Comparison of ENCODE assay signal across 19 cellular contexts in the genomic region with DNA sequence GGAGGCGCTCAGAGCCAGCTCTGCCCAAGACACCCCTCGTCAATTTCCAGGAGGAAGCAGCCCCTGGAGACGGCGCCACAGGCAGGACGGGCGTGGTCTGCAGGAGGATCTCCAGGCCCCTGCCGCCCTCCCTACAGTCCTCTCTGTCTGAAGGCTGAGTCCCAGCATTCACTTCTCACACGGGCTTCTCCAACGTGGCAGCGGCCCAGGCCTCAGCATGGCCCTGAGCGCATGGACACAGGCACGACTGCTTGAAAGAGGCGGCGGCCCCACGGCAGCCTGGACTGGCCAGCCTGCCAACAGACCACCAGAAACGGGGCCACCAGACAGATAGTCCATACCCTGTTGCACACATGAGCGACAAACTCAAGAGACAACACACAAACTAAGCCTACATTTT. TPM values are rescaled to one million over a fixed set of nuclear protein-coding genes. Genes with fewer than 3 reads are reported as not detected.
DNase-seq lines count a peak whose midpoint lies in the region; ATAC-seq, FAIRE-seq and TF ChIP-seq lines count a peak whose summit lies in the region.
"Had no signal": no experiment of that assay in that cellular context is flagged by ENCODE, and none has a peak within 500 bp of the region (broad histone marks: within the 10 kb centered on the region; RNA-seq: fewer than 3 reads in every experiment).

No MANE protein-coding gene starts in this region.

- no peaks in the 10 kb centered on the region for H3K9me3 Mint-ChIP-seq in activated naive CD4-positive, alpha-beta T cell treated with anti-CD3 and anti-CD28 coated beads for 36 hours
- H3K9me3 Mint-ChIP-seq: CD8-positive, alpha-beta memory T cell; HFFc6 had no signal

- H3K27me3 Mint-ChIP-seq in activated naive CD4-positive, alpha-beta T cell treated with anti-CD3 and anti-CD28 coated beads for 36 hours (ENCODE audit: low read depth): no peaks in the 10 kb centered on the region

- TF ChIP-seq POLR2A in endothelial cell of umbilical vein (IDR thresholded peaks at IDR 0.05; ENCODE audit: low read depth, low read length): no peak
- no peak for TF ChIP-seq POLR2A in right lobe of liver (IDR thresholded peaks at IDR 0.05)

- H3K4me3 ChIP-seq in left ventricle myocardium inferior (no peak overlapping the region), PC-9 (no peak overlapping the region), endothelial cell of umbilical vein (replicated peaks in 1 of 3; ENCODE audit: insufficient read depth in 1 of 3, low read depth in 1 of 3, low read length in 3 of 3) (no peak overlapping the region), right lobe of liver (peak overlapping the region in 2 of 3 donors; percentile 19 to 44)
- H3K4me3 ChIP-seq: BLaER1, HAP-1 had no signal

- TSS peak; percentile 50 for BruUV-seq in PC-9 (replicated peaks; lab: Mats Ljungman, UMichigan)
- BruUV-seq in endothelial cell of umbilical vein (replicated peaks; lab: Mats Ljungman, UMichigan): TSS peak; percentile 14

- FAIRE-seq in endothelial cell of umbilical vein (lab: Jason Lieb, UNC): no peak
- FAIRE-seq: G401.6, GM19239, H1 had no signal

- 63% methylated on average over 2 of the region's 17 CpGs for WGBS in right lobe of liver (ENCODE audit: insufficient coverage, low coverage, low lambda C conversion rate, missing lambda C conversion rate)

- H2AFZ ChIP-seq in PC-9: no peak overlapping the region
- no peak overlapping the region for H2AFZ ChIP-seq in endothelial cell of umbilical vein (ENCODE audit: low read depth, low read length)

- H3K4me1 ChIP-seq in left ventricle myocardium inferior: no peaks in the 10 kb centered on the region
- H3K4me1 ChIP-seq in PC-9 (replicated peaks; ENCODE audit: insufficient read depth): peaks cover 9% of the 10 kb centered on the region; the same call in 1 of the 2 replicates
- H3K4me1 ChIP-seq in endothelial cell of umbilical vein (ENCODE audit: control insufficient read depth, extremely low read depth, insufficient read depth, low read length): no peaks in the 10 kb centered on the region
- peaks cover 0 to 85% (median 41%) of the 10 kb centered on the region in 4 donors for H3K4me1 ChIP-seq in right lobe of liver
- H3K4me1 ChIP-seq: HAP-1 had no signal

- H3K9me2 ChIP-seq in PC-9 (ENCODE audit: insufficient read depth): no peaks in the 10 kb centered on the region

- ATAC-seq in Right ventricle myocardium inferior (no peak), right lobe of liver (peak; percentile 4 to 17 (median 10)), HG02870 (IDR thresholded peaks at IDR 0.05; ENCODE audit: unreplicated experiment) (no peak)

- H3K79me2 ChIP-seq in PC-9 (ENCODE audit: low read depth) (no peaks in the 10 kb centered on the region), endothelial cell of umbilical vein (ENCODE audit: control insufficient read depth, insufficient read depth, low read length) (no peaks in the 10 kb centered on the region)

- H3K4me3 Mint-ChIP-seq in activated naive CD4-positive, alpha-beta T cell treated with anti-CD3 and anti-CD28 coated beads for 36 hours: no peak overlapping the region
- H3K4me3 Mint-ChIP-seq: CD8-positive, alpha-beta memory T cell; HFFc6 had no signal

- H3F3A ChIP-seq in PC-9 (ENCODE audit: insufficient read depth, low read depth): 0 out of 2 replicates have a peak, but pooled peaks cover 8% of the 10 kb centered on the region

- H3K36me3 ChIP-seq in left ventricle myocardium inferior: no peaks in the 10 kb centered on the region
- H3K36me3 ChIP-seq in PC-9 (ENCODE audit: low read depth): no peaks in the 10 kb centered on the region
- no peaks in the 10 kb centered on the region for H3K36me3 ChIP-seq in endothelial cell of umbilical vein (ENCODE audit: control insufficient read depth in 2 of 2, extremely low read depth in 1 of 2, insufficient read depth in 2 of 2, low read length in 2 of 2)
- H3K36me3 ChIP-seq in right lobe of liver: peaks cover 0 to 35% (median 7%) of the 10 kb centered on the region in 4 donors

- no peaks in the 10 kb centered on the region for H3K4me1 Mint-ChIP-seq in activated naive CD4-positive, alpha-beta T cell treated with anti-CD3 and anti-CD28 coated beads for 36 hours (ENCODE audit: low read depth)
- H3K4me1 Mint-ChIP-seq: CD8-positive, alpha-beta memory T cell had no signal

- peak; percentile 42 for DNase-seq in Right ventricle myocardium inferior (ENCODE audit: missing footprints)
- DNase-seq in left ventricle myocardium inferior: no peak
- DNase-seq in PC-9: no peak
- DNase-seq in endothelial cell of umbilical vein (ENCODE audit: low read depth, low spot score): no peak
- DNase-seq in right lobe of liver: peak in 1 of 3 donors; percentile 72
- DNase-seq in NCI-H510A treated with DMSO at 0.1 percent for 48 hours (lab: John Stamatoyannopoulos, UW): no peak
- DNase-seq in activated naive CD4-positive, alpha-beta T cell treated with anti-CD3 and anti-CD28 coated beads for 36 hours: no peak
- DNase-seq: 8988T; AML-193; CD8-positive, alpha-beta memory T cell; DMS79 treated with DMSO at 0.1 percent for 48 hours; EL; HFFc6 had no signal

- H4K20me1 ChIP-seq in PC-9 (ENCODE audit: insufficient read depth): no peaks in the 10 kb centered on the region
- H4K20me1 ChIP-seq in endothelial cell of umbilical vein (replicated peaks; ENCODE audit: control insufficient read depth, extremely low read depth, insufficient read depth, low read length): no peaks in the 10 kb centered on the region
- H4K20me1 ChIP-seq: BLaER1 had no signal

- TF ChIP-seq CTCF in left ventricle myocardium inferior (IDR thresholded peaks at IDR 0.05; ENCODE audit: borderline replicate concordance): no peak
- no peak for TF ChIP-seq CTCF in PC-9 (conservative IDR thresholded peaks at IDR 0.05)
- TF ChIP-seq CTCF in endothelial cell of umbilical vein (IDR thresholded peaks at IDR 0.05; ENCODE audit: extremely low read depth in 1 of 2, insufficient read depth in 1 of 2, low read depth in 1 of 2, low read length in 2 of 2): no peak
- TF ChIP-seq CTCF in right lobe of liver (IDR thresholded peaks at IDR 0.05): no peak

- H3K27ac Mint-ChIP-seq in activated naive CD4-positive, alpha-beta T cell treated with anti-CD3 and anti-CD28 coated beads for 36 hours: no peak overlapping the region
- H3K27ac Mint-ChIP-seq: CD8-positive, alpha-beta memory T cell; HFFc6 had no signal

- no peak overlapping the region for H3K9ac ChIP-seq in endothelial cell of umbilical vein (replicated peaks; ENCODE audit: extremely low read depth, insufficient read depth, low read length)
- H3K9ac ChIP-seq: BLaER1 had no signal

- peaks cover 6% of the 10 kb centered on the region for H3K27me3 ChIP-seq in left ventricle myocardium inferior (ENCODE audit: low read depth)
- H3K27me3 ChIP-seq in PC-9 (ENCODE audit: insufficient read depth, low read depth): no peaks in the 10 kb centered on the region
- no peaks in the 10 kb centered on the region for H3K27me3 ChIP-seq in endothelial cell of umbilical vein (ENCODE audit: control insufficient read depth in 2 of 2, insufficient read depth in 2 of 2, low read length in 2 of 2)
- no peaks in the 10 kb centered on the region for H3K27me3 ChIP-seq in right lobe of liver
- H3K27me3 ChIP-seq: BLaER1 had no signal

- POLR2A ChIA-PET in PC-9 (lab: Charles Lee; ENCODE audit: unreplicated experiment) (no interaction called here), endothelial cell of umbilical vein (lab: Charles Lee) (no interaction called here)

- H3K4me2 ChIP-seq in PC-9 (no peak overlapping the region), endothelial cell of umbilical vein (ENCODE audit: insufficient read depth, low read length) (no peak overlapping the region)
- H3K4me2 ChIP-seq: BLaER1 had no signal

- intact Hi-C loops in Right ventricle myocardium inferior (cut with DNase I) (no loop called here), left ventricle myocardium inferior (cut with micrococcal nuclease) (no loop called here), PC-9 (cut with micrococcal nuclease; ENCODE audit: unreplicated experiment) (no loop called here), endothelial cell of umbilical vein (cut with micrococcal nuclease) (no loop called here), right lobe of liver (cut with DNase I) (no loop called here)
- intact Hi-C loops in activated naive CD4-positive, alpha-beta T cell treated with anti-CD3 and anti-CD28 coated beads for 36 hours (cut with micrococcal nuclease): no loop called here

- H3K36me3 Mint-ChIP-seq in activated naive CD4-positive, alpha-beta T cell treated with anti-CD3 and anti-CD28 coated beads for 36 hours (ENCODE audit: low read depth): no peaks in the 10 kb centered on the region
- H3K36me3 Mint-ChIP-seq: CD8-positive, alpha-beta memory T cell had no signal

- H3K27ac ChIP-seq in left ventricle myocardium inferior (replicated peaks) (no peak overlapping the region), PC-9 (no peak overlapping the region), endothelial cell of umbilical vein (ENCODE audit: insufficient read depth, low read depth, low read length) (no peak overlapping the region), right lobe of liver (peak overlapping the region; percentile 57 to 99 (median 88))
- H3K27ac ChIP-seq: BLaER1 had no signal

- H3K9me3 ChIP-seq in left ventricle myocardium inferior (replicated peaks) (no peaks in the 10 kb centered on the region), PC-9 (ENCODE audit: insufficient read depth, low read depth) (no peaks in the 10 kb centered on the region), endothelial cell of umbilical vein (replicated peaks; ENCODE audit: control insufficient read depth, insufficient read depth, low read length) (no peaks in the 10 kb centered on the region), right lobe of liver (no peaks in the 10 kb centered on the region)
- H3K9me3 ChIP-seq: BLaER1, HAP-1 had no signal

- H3K9me1 ChIP-seq in endothelial cell of umbilical vein (replicated peaks; ENCODE audit: control insufficient read depth, extremely low read depth, insufficient read depth, low read length): no peaks in the 10 kb centered on the region

- dilution Hi-C loops in endothelial cell of umbilical vein (cut with MboI; ENCODE audit: extremely low pct_ligation_motif_present, low sequenced_read_pairs): no loop called here

- CTCF ChIA-PET in PC-9 (lab: Charles Lee) (no interaction called here), endothelial cell of umbilical vein (lab: Charles Lee) (no interaction called here)
- CTCF ChIA-PET in activated naive CD4-positive, alpha-beta T cell treated with anti-CD3 and anti-CD28 coated beads for 36 hours (lab: Charles Lee): no interaction called here

RNA-seq across cellular contexts. Expression of a gene that starts 23.3 kb away (rescaled TPM):
- total RNA-seq in Right ventricle myocardium inferior: 0.68 TPM
- total RNA-seq in left ventricle myocardium inferior: 0.41 TPM
- total RNA-seq in PC-9 (2021): 114 and 128 TPM in 2 replicates
- total RNA-seq in endothelial cell of umbilical vein: 3.5 and 4.0 TPM in 2 replicates
- 3.2 and 5.6 TPM in 2 replicates for polyA plus RNA-seq in endothelial cell of umbilical vein
- polyA plus RNA-seq in endothelial cell of umbilical vein (2011; cell fraction: cytosol; rRNA removed): 2.7 and 3.1 TPM in 2 replicates
- polyA plus RNA-seq in endothelial cell of umbilical vein (2011; cell fraction: nucleus; rRNA removed): 1.4 and 2.0 TPM in 2 replicates
- polyA plus RNA-seq in endothelial cell of umbilical vein (2012): 10.6 and 11.3 TPM in 2 replicates
- polyA minus RNA-seq in endothelial cell of umbilical vein: 1.1 and 2.3 TPM in 2 replicates
- 15.5 TPM for polyA minus RNA-seq in endothelial cell of umbilical vein (2011; cell fraction: cytosol; rRNA and poly(A)+ RNA removed)
- polyA minus RNA-seq in endothelial cell of umbilical vein (2011; cell fraction: nucleus; rRNA and poly(A)+ RNA removed): 1.3 TPM in 2 replicates
- total RNA-seq in right lobe of liver: 100 to 1,000 TPM; 260 to 452 (median 415) TPM
- total RNA-seq in activated naive CD4-positive, alpha-beta T cell treated with anti-CD3 and anti-CD28 coated beads for 36 hours: under 1 TPM; 0.67 TPM
- polyA plus RNA-seq: CD8-positive, alpha-beta memory T cell had no signal

Comparison
In these comparisons a context has a peak if more than half of its experiments do, and no peak if none do; other contexts are left out.
1. ATAC-seq: peak in right lobe of liver (4 of 4); none in Right ventricle myocardium inferior (single experiment) and HG02870 (single experiment).
2. H3K27ac ChIP-seq: peak in right lobe of liver (3 of 3); none in left ventricle myocardium inferior (single experiment), PC-9 (single experiment) and endothelial cell of umbilical vein (single experiment).
3. H3K4me3 ChIP-seq: peak in right lobe of liver (2 of 3); none in left ventricle myocardium inferior (single experiment), PC-9 (single experiment) and endothelial cell of umbilical vein (0 of 3).
4. RNA of a gene that starts 23.3 kb away (total RNA-seq): 260 to 452 TPM in right lobe of liver and 114 to 128 TPM in PC-9; 3.5 to 4.0 TPM in endothelial cell of umbilical vein, 0.68 TPM in Right ventricle myocardium inferior (single experiment), 0.67 TPM in activated naive CD4-positive, alpha-beta T cell treated with anti-CD3 and anti-CD28 coated beads for 36 hours and 0.41 TPM in left ventricle myocardium inferior (single experiment); every median in the first group is over 10 times any median in the second.